12 cellular contexts compared by ENCODE assay signal in the genomic region with DNA sequence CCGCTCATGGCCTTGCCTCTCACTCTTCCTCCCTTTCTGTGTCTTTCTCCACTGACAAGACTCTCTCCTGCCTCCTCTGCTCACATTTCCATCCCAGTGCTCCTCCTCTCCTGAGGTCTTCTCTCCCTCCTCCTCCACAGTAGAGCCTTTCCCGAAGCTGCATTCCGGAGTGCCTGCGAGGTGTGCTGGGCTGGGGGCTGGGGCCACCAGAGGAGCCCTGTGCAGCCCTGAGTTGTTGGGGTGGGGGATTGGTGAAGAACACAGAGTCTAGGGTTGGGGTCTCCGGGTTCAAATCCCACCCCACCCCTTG.
DNase-seq lines count a peak whose midpoint lies in the region; ATAC-seq and TF ChIP-seq lines count a peak whose summit lies in the region.
"Had no signal": no experiment of that assay in that cellular context is flagged by ENCODE, and none has a peak within 500 bp of the region (broad histone marks: within the 10 kb centered on the region; RNA-seq: fewer than 3 reads in every experiment).

No MANE protein-coding gene starts in this region.

- H3K4me3 Mint-ChIP-seq in natural killer cell, result peak overlapping the region; percentile 47

- H3K9me3 Mint-ChIP-seq in natural killer cell, result no peaks in the 10 kb centered on the region

- no peaks in the 10 kb centered on the region for H3K9me3 ChIP-seq in heart right ventricle
- H3K9me3 ChIP-seq in colonic mucosa, result no peaks in the 10 kb centered on the region
- H3K9me3 ChIP-seq in uterus, result no peaks in the 10 kb centered on the region
- H3K9me3 ChIP-seq: testis had no signal

- peak overlapping the region; percentile 70 to 71 for H3K27ac Mint-ChIP-seq in natural killer cell

- intact Hi-C loops in heart right ventricle (cut with DNase I) (loop anchor here in 1 of 10 donors (5.0 kb wide), 2 partner anchors 37 to 73 kb away; no protein-coding TSS in a partner anchor), left cardiac atrium (cut with DNase I) (loop anchor here in 1 of 2 donors (10.0 kb wide), 1 partner anchor 70 kb away; no protein-coding TSS in a partner anchor), colonic mucosa (cut with DNase I) (no loop called here), natural killer cell (cut with micrococcal nuclease) (loop anchor here (5.0 kb wide), 1 partner anchor 78 kb away; a partner anchor contains a TSS), uterus (cut with DNase I; ENCODE audit: low total_unique reads) (no loop called here)

- no peak overlapping the region for H3K9ac ChIP-seq in colonic mucosa (ENCODE audit: low read depth in 2 of 2, low read length in 2 of 2)

- no peak overlapping the region for H3K4me3 ChIP-seq in heart right ventricle
- no peak overlapping the region for H3K4me3 ChIP-seq in colonic mucosa
- no peak overlapping the region for H3K4me3 ChIP-seq in uterus
- no peak overlapping the region for H3K4me3 ChIP-seq in brain microvascular endothelial cell (ENCODE audit: low read depth, low read length)
- H3K4me3 ChIP-seq: testis had no signal

- no peaks in the 10 kb centered on the region for H3K27me3 Mint-ChIP-seq in natural killer cell (ENCODE audit: low read depth in 2 of 2)

- 77 to 79% methylated on average over 5 of the region's 5 CpGs for WGBS in heart right ventricle, 2 donors

- no peaks in the 10 kb centered on the region for H3K36me3 Mint-ChIP-seq in natural killer cell

- peaks cover 0 to 44% (median 14%) of the 10 kb centered on the region in 9 donors for H3K36me3 ChIP-seq in heart right ventricle
- no peaks in the 10 kb centered on the region for H3K36me3 ChIP-seq in colonic mucosa
- no peaks in the 10 kb centered on the region for H3K36me3 ChIP-seq in uterus
- H3K36me3 ChIP-seq in brain microvascular endothelial cell (replicated peaks), result peaks cover 17% of the 10 kb centered on the region

- H3K27me3 ChIP-seq in heart right ventricle (no peaks in the 10 kb centered on the region), colonic mucosa (no peaks in the 10 kb centered on the region), uterus (no peaks in the 10 kb centered on the region), brain microvascular endothelial cell (replicated peaks) (no peaks in the 10 kb centered on the region)
- H3K27me3 ChIP-seq: testis had no signal

- ATAC-seq in heart right ventricle (no peak), left cardiac atrium (no peak), natural killer cell (no peak)

- TF ChIP-seq POLR2A in uterus (IDR thresholded peaks at IDR 0.05), result no peak

- peaks cover 84 to 100% (median 100%) of the 10 kb centered on the region in 9 donors for H3K4me1 ChIP-seq in heart right ventricle
- peaks cover 22% of the 10 kb centered on the region for H3K4me1 ChIP-seq in colonic mucosa
- H3K4me1 ChIP-seq in uterus, result peaks cover 35 to 58% of the 10 kb centered on the region in 2 donors

- in situ Hi-C loops in brain microvascular endothelial cell (cut with HindIII; ENCODE audit: low pct_ligation_motif_present, low sequenced_read_pairs), result no loop called here

- H3K4me1 Mint-ChIP-seq in natural killer cell, result peaks cover 63 to 93% of the 10 kb centered on the region in 2 donors

- no peak for TF ChIP-seq CTCF in heart right ventricle (IDR thresholded peaks at IDR 0.05)
- no peak for TF ChIP-seq CTCF in colonic mucosa (IDR thresholded peaks at IDR 0.05)
- TF ChIP-seq CTCF in natural killer cell (IDR thresholded peaks at IDR 0.05), result no peak
- TF ChIP-seq CTCF in uterus (IDR thresholded peaks at IDR 0.05), result no peak
- no peak for TF ChIP-seq CTCF in brain microvascular endothelial cell (IDR thresholded peaks at IDR 0.05; ENCODE audit: low read depth, low read length, missing control alignments)

- DNase-seq in heart right ventricle (no peak), left cardiac atrium (no peak), colonic mucosa (no peak), natural killer cell (no peak), uterus (no peak), brain microvascular endothelial cell (no peak), RPMI8226 (no peak), kidney tubule cell (ENCODE audit: low spot score) (no peak)
- DNase-seq: activated CD8-positive, alpha-beta memory T cell treated with anti-CD3 and anti-CD28 coated beads, Interleukin-2, amount 50 U/mL, for 48 hours; NCI-H1417; stimulated activated CD4-positive, alpha-beta T cell treated with anti-CD3 and anti-CD28 coated beads, Interleukin-1b, Interleukin-23, amount 100 ng/mL, for 48 hours; testis had no signal

- H3K27ac ChIP-seq in heart right ventricle (peak overlapping the region in 9 of 10 donors; percentile 37 to 98 (median 92)), colonic mucosa (peak overlapping the region; percentile 12), uterus (peak overlapping the region; percentile 93 to 94), brain microvascular endothelial cell (no peak overlapping the region)
